Comparison of ENCODE assay signal across 17 cellular contexts in genomic region chr13:48946163-48946562, GRCh38. TPM values are rescaled to one million over a fixed set of nuclear protein-coding genes. Genes with fewer than 3 reads are reported as not detected.
DNase-seq lines count a peak whose midpoint lies in the region; ATAC-seq, FAIRE-seq and TF ChIP-seq lines count a peak whose summit lies in the region.
"Had no signal": no experiment of that assay in that cellular context is flagged by ENCODE, and none has a peak within 500 bp of the region (broad histone marks: within the 10 kb centered on the region; RNA-seq: fewer than 3 reads in every experiment).

No MANE protein-coding gene starts in this region.

- H3K4me1 ChIP-seq in K562 (replicated peaks in 1 of 2; ENCODE audit: control insufficient read depth in 2 of 2, insufficient read depth in 2 of 2, low read length in 2 of 2) (no peaks in the 10 kb centered on the region), mucosa of descending colon (ENCODE audit: low read depth) (no peaks in the 10 kb centered on the region)
- H3K4me1 ChIP-seq: BLaER1 had no signal

- ATAC-seq in K562 (no peak), mucosa of descending colon (peak; percentile 51), T-helper 17 cell (no peak), GM18498 (IDR thresholded peaks at IDR 0.05; ENCODE audit: unreplicated experiment) (no peak)
- ATAC-seq: A549 had no signal

- no peak for TF ChIP-seq POLR2A in K562 (conservative IDR thresholded peaks at IDR 0.05)

- H3K27ac ChIP-seq in K562 (ENCODE audit: extremely low read depth, low read depth, low read length) = no peak overlapping the region
- H3K27ac ChIP-seq: A549, BLaER1, KMS-11 had no signal

- H3K27ac Mint-ChIP-seq in T-helper 17 cell = no peak overlapping the region
- H3K27ac Mint-ChIP-seq in mesothelial cell of epicardium = no peak overlapping the region
- H3K27ac Mint-ChIP-seq: CD4-positive, alpha-beta memory T cell had no signal

- intact Hi-C loops in K562 (cut with micrococcal nuclease) = no loop called here
- intact Hi-C loops in mucosa of descending colon (cut with DNase I, micrococcal nuclease) = no loop called here

- H3K9me1 ChIP-seq in K562 (ENCODE audit: control insufficient read depth, insufficient read depth, low read length) = no peaks in the 10 kb centered on the region

- no peak overlapping the region for H3K9ac ChIP-seq in K562 (ENCODE audit: insufficient read depth in 1 of 2, low read depth in 2 of 2, low read length in 2 of 2)
- H3K9ac ChIP-seq: BLaER1, KMS-11 had no signal

- H4K20me1 ChIP-seq in K562 (replicated peaks; ENCODE audit: control insufficient read depth, insufficient read depth, low read length) = no peaks in the 10 kb centered on the region
- H4K20me1 ChIP-seq: BLaER1 had no signal

- H3K9me3 ChIP-seq in K562 (replicated peaks; ENCODE audit: control insufficient read depth, insufficient read depth, low read depth, low read length) (no peaks in the 10 kb centered on the region), mucosa of descending colon (no peaks in the 10 kb centered on the region), T-helper 17 cell (ENCODE audit: control insufficient read depth, low read length, poor library complexity, severe bottlenecking) (no peaks in the 10 kb centered on the region)
- H3K9me3 ChIP-seq: A549, BLaER1 had no signal

- H3K36me3 Mint-ChIP-seq in T-helper 17 cell (ENCODE audit: low read depth) (peaks cover 5% of the 10 kb centered on the region), mesothelial cell of epicardium (no peaks in the 10 kb centered on the region)
- H3K36me3 Mint-ChIP-seq: CD14-positive monocyte; CD4-positive, alpha-beta memory T cell had no signal

- H3K4me2 ChIP-seq in K562 (ENCODE audit: insufficient read depth, low read length) = no peak overlapping the region
- H3K4me2 ChIP-seq: A549, BLaER1, KMS-11 had no signal

- no peak overlapping the region for H3K4me3 ChIP-seq in K562
- H3K4me3 ChIP-seq in mucosa of descending colon = no peak overlapping the region
- H3K4me3 ChIP-seq: A549, BLaER1 had no signal

- H3K4me3 Mint-ChIP-seq in T-helper 17 cell (no peak overlapping the region), mesothelial cell of epicardium (no peak overlapping the region)
- H3K4me3 Mint-ChIP-seq: CD4-positive, alpha-beta memory T cell had no signal

- TF ChIP-seq CTCF in K562 (IDR thresholded peaks at IDR 0.05 in 2 of 3, conservative IDR thresholded peaks at IDR 0.05 in 1 of 3; ENCODE audit: insufficient read depth in 2 of 3, low read depth in 1 of 3, low read length in 3 of 3) (no peak), mucosa of descending colon (IDR thresholded peaks at IDR 0.05) (no peak), mesothelial cell of epicardium (IDR thresholded peaks at IDR 0.05; ENCODE audit: unreplicated experiment) (no peak)

- in situ Hi-C loops in K562 (cut with MboI) = no loop called here

- no peaks in the 10 kb centered on the region for H3K4me1 Mint-ChIP-seq in T-helper 17 cell
- peaks cover 25% of the 10 kb centered on the region for H3K4me1 Mint-ChIP-seq in mesothelial cell of epicardium
- H3K4me1 Mint-ChIP-seq: CD4-positive, alpha-beta memory T cell had no signal

- H3K27me3 Mint-ChIP-seq in T-helper 17 cell = no peaks in the 10 kb centered on the region
- no peaks in the 10 kb centered on the region for H3K27me3 Mint-ChIP-seq in mesothelial cell of epicardium (ENCODE audit: low read depth)

- H3K36me3 ChIP-seq in K562 (ENCODE audit: control insufficient read depth, insufficient read depth, low read length) = no peaks in the 10 kb centered on the region
- no peaks in the 10 kb centered on the region for H3K36me3 ChIP-seq in mucosa of descending colon (ENCODE audit: low read depth)
- H3K36me3 ChIP-seq: BLaER1 had no signal

- TF ChIP-seq EP300 in K562 (IDR thresholded peaks at IDR 0.05; ENCODE audit: low read length) = no peak

- no peak overlapping the region for H2AFZ ChIP-seq in K562 (ENCODE audit: low read depth, low read length)

- CTCF ChIA-PET in HEK293T (lab: Yijun Ruan, JAX) = no interaction called here
- CTCF ChIA-PET in K562 (lab: Yijun Ruan, JAX; ENCODE audit: low intra/inter-chr PET ratio) = no interaction called here

- H3K79me2 ChIP-seq in K562 (ENCODE audit: control insufficient read depth, insufficient read depth, low read length) = no peaks in the 10 kb centered on the region

- POLR2A ChIA-PET in HEK293T (lab: Yijun Ruan, JAX) = no interaction called here
- POLR2A ChIA-PET in K562 (lab: Yijun Ruan, JAX) = no interaction called here

- H3K9me3 Mint-ChIP-seq in mesothelial cell of epicardium = no peaks in the 10 kb centered on the region
- H3K9me3 Mint-ChIP-seq: CD4-positive, alpha-beta memory T cell had no signal

- DNase-seq in HEK293T (ENCODE audit: extremely low spot score) (no peak), K562 (ENCODE audit: extremely low read depth in 1 of 4, low spot score in 3 of 4) (no peak), mucosa of descending colon (peak in 1 of 3 donors; percentile 7), T-helper 17 cell (no peak), NCI-H345 treated with DMSO at 0.1 percent for 48 hours (lab: John Stamatoyannopoulos, UW; ENCODE audit: unreplicated experiment) (no peak), mesothelial cell of epicardium (ENCODE audit: low spot score in 2 of 2, unreplicated experiment in 2 of 2) (no peak)
- DNase-seq: CD4-positive, alpha-beta memory T cell; DMS79 treated with DMSO at 0.1 percent for 48 hours; GF-D8; HCEC 1CT had no signal

- TF ChIP-seq RAD21 in K562 (CRISPR knock-in tag; conservative IDR thresholded peaks at IDR 0.05 in 1 of 2, IDR thresholded peaks at IDR 0.05 in 1 of 2) = no peak

- H3K27me3 ChIP-seq in K562 (ENCODE audit: control insufficient read depth in 2 of 2, insufficient read depth in 2 of 2, low read length in 2 of 2) = no peaks in the 10 kb centered on the region
- H3K27me3 ChIP-seq: BLaER1 had no signal

- WGBS in K562 (ENCODE audit: insufficient coverage, low coverage, missing lambda C conversion rate) = 18% methylated on average over 2 of the region's 2 CpGs

- BruUV-seq in K562 (replicated peaks; lab: Mats Ljungman, UMichigan) = no TSS peak

- no peak for FAIRE-seq in K562 (lab: Jason Lieb, UNC)
- FAIRE-seq: A549, GM19239, H54 had no signal

TF ChIP-seq in HEK293T, 16 proteins besides CTCF, POLR2A, EP300 and RAD21:
- TF ChIP-seq FOXA1 (IDR thresholded peaks at IDR 0.05) (no peak), L3MBTL2 (conservative IDR thresholded peaks at IDR 0.05) (no peak)
- TF ChIP-seq, protein P1, sequence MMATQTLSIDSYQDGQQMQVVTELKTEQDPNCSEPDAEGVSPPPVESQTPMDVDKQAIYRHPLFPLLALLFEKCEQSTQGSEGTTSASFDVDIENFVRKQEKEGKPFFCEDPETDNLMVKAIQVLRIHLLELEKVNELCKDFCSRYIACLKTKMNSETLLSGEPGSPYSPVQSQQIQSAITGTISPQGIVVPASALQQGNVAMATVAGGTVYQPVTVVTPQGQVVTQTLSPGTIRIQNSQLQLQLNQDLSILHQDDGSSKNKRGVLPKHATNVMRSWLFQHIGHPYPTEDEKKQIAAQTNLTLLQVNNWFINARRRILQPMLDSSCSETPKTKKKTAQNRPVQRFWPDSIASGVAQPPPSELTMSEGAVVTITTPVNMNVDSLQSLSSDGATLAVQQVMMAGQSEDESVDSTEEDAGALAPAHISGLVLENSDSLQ (IDR thresholded peaks at IDR 0.05) = peak; percentile 73

TF ChIP-seq in K562, 482 proteins besides CTCF, POLR2A, EP300 and RAD21:
- TF ChIP-seq THAP7 (CRISPR knock-in tag; IDR thresholded peaks at IDR 0.05) = no peak
- TF ChIP-seq, protein P2, sequence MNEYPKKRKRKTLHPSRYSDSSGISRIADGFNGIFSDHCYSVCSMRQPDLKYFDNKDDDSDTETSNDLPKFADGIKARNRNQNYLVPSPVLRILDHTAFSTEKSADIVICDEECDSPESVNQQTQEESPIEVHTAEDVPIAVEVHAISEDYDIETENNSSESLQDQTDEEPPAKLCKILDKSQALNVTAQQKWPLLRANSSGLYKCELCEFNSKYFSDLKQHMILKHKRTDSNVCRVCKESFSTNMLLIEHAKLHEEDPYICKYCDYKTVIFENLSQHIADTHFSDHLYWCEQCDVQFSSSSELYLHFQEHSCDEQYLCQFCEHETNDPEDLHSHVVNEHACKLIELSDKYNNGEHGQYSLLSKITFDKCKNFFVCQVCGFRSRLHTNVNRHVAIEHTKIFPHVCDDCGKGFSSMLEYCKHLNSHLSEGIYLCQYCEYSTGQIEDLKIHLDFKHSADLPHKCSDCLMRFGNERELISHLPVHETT (CRISPR knock-in tag; conservative IDR thresholded peaks at IDR 0.05 in 1 of 2, IDR thresholded peaks at IDR 0.05 in 1 of 2) = no peak
- no peak for TF ChIP-seq ZBED1 (IDR thresholded peaks at IDR 0.05)
- peak; percentile 39 for TF ChIP-seq MEIS2 (IDR thresholded peaks at IDR 0.05; ENCODE audit: partially characterized antibody)
- TF ChIP-seq ETV6 (IDR thresholded peaks at IDR 0.05; ENCODE audit: borderline replicate concordance in 1 of 2, low read depth in 2 of 2, low read length in 1 of 2) = no peak
- TF ChIP-seq ETV6 (CRISPR knock-in tag; IDR thresholded peaks at IDR 0.05; ENCODE audit: borderline replicate concordance) = no peak

RNA-seq across cellular contexts. Expression of gene FNDC3A, which starts 29.5 kb away (rescaled TPM):
- total RNA-seq in K562 (2011; cell fraction: chromatin; rRNA removed; ENCODE audit: low replicate concordance) = 25.8 and 55.1 TPM in 2 replicates
- 9.5 and 12.5 TPM in 2 replicates for total RNA-seq in K562 (2011; cell fraction: nucleolus; rRNA removed)
- total RNA-seq in K562 (2011; cell fraction: nucleoplasm; rRNA removed) = 21.5 and 32.2 TPM in 2 replicates
- total RNA-seq in K562 (2014; rRNA removed) (8.3 TPM in 2 replicates), K562 (2014; rRNA removed; fragmentation: Illumina TruSeq; extraction: Trizol) (17.0 and 19.1 TPM in 2 replicates), K562 (2015; rRNA removed; fragmentation: Illumina TruSeq; extraction: Trizol) (18.2 and 21.4 TPM in 2 replicates), K562 (2021) (13.5 TPM in 2 replicates), mucosa of descending colon (10 to 100 TPM; 46.6 to 63.6 (median 47.3) TPM), T-helper 17 cell (10 to 100 TPM; 42.8 to 49.2 TPM), mesothelial cell of epicardium (94.1 to 96.6 TPM (median 94.7 TPM) in 3 replicates)
- polyA plus RNA-seq in K562 (2011; rRNA removed) (18.9 and 22.0 TPM in 2 replicates), K562 (2014; fragmentation: Illumina TruSeq; extraction: Trizol) (12.6 and 16.7 TPM in 2 replicates), K562 (2014; fragmentation: Nextera tagmentation; extraction: Ambion mirVana) (1 to 10 TPM; 4.1 to 5.9 TPM), K562 (2014; rRNA removed) (10.4 and 11.2 TPM in 2 replicates)
- polyA plus RNA-seq in K562 (2011; cell fraction: cytosol; rRNA removed) = 7.2 and 12.3 TPM in 2 replicates
- polyA plus RNA-seq in K562 (2011; cell fraction: nucleus; rRNA removed) = 17.2 and 24.4 TPM in 2 replicates
- 9.7 and 17.6 TPM in 2 replicates for polyA plus RNA-seq in K562 (2012)
- polyA minus RNA-seq in K562 (2011; rRNA and poly(A)+ RNA removed) = 44.8 and 45.6 TPM in 2 replicates
- 9.2 and 11.3 TPM in 2 replicates for polyA minus RNA-seq in K562 (2011; cell fraction: cytosol; rRNA and poly(A)+ RNA removed)
- 15.2 and 27.9 TPM in 2 replicates for polyA minus RNA-seq in K562 (2011; cell fraction: nucleus; rRNA and poly(A)+ RNA removed)
